Comparison of ENCODE assay signal across 8 cellular contexts in the genomic region with DNA sequence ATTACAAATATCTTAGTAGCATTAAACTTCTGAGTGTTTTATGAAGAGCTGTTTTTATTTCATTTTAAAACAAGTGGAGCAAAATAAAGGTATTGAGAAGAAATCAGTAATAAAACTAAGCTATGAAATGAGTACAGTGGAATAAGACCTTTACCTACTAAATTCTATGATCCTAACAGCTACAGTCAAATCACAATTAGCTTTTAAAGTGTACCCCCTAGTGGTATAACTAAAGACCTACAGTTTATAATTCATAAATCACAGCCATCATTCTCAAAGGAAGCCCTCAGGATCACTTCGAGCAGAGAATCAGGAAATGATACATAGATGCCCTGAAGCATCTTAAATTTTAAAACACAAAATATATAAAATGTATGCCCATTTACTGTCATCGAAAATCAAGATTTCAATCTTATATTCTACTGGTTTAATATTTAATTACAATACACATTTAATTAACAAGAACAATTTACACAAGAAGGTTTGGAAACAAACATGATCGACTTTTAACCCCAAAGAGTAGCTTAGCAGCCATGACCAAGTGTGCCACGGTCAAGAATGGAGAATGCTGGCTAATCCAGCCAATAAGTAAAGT. TPM values are rescaled to one million over a fixed set of nuclear protein-coding genes. Genes with fewer than 3 reads are reported as not detected.
DNase-seq lines count a peak whose midpoint lies in the region; ATAC-seq and TF ChIP-seq lines count a peak whose summit lies in the region.

No MANE protein-coding gene starts in this region.

- H3K9ac ChIP-seq in mammary epithelial cell (ENCODE audit: insufficient read depth, low read length) = no peak overlapping the region

- H3K4me3 ChIP-seq in AG09309 (ENCODE audit: control insufficient read depth, low read depth, low read length) (no peak overlapping the region), mammary epithelial cell (replicated peaks in 1 of 3; ENCODE audit: insufficient read depth in 1 of 3, low read depth in 2 of 3, low read length in 3 of 3) (no peak overlapping the region), right lobe of liver (no peak overlapping the region)

- intact Hi-C loops in mammary epithelial cell (cut with micrococcal nuclease) (loop anchor here (1.0 to 10.0 kb wide), 2 partner anchors 330 to 516 kb away; no protein-coding TSS in a partner anchor), right lobe of liver (cut with DNase I) (no loop called here)

- H3K4me2 ChIP-seq in mammary epithelial cell (ENCODE audit: insufficient read depth, low read depth, low read length) = no peak overlapping the region

- dilution Hi-C loops in mammary epithelial cell (cut with HindIII; ENCODE audit: low sequenced_read_pairs) = no loop called here

- no peak overlapping the region for H2AFZ ChIP-seq in mammary epithelial cell (ENCODE audit: low read depth, low read length)

- WGBS in mammary epithelial cell (ENCODE audit: low coverage, missing lambda C conversion rate) = 49% methylated on average over 4 of the region's 4 CpGs
- WGBS in right lobe of liver (ENCODE audit: insufficient coverage, low coverage, low lambda C conversion rate, missing lambda C conversion rate) = 36% methylated on average over 4 of the region's 4 CpGs

- H4K20me1 ChIP-seq in mammary epithelial cell (ENCODE audit: insufficient read depth, low read length) = no peaks in the 10 kb centered on the region

- H3K36me3 ChIP-seq in mammary epithelial cell (ENCODE audit: insufficient read depth, low read length) (peaks cover 45% of the 10 kb centered on the region), right lobe of liver (peaks cover 0 to 56% (median 14%) of the 10 kb centered on the region in 4 donors)

- CTCF ChIA-PET in mammary epithelial cell (lab: Charles Lee; ENCODE audit: low non-redundant PET) = interaction anchor here (0.6 kb wide), 1 partner anchor 12 kb away, joined by 4 read pairs; no protein-coding TSS in a partner anchor

- in situ Hi-C loops in mammary epithelial cell (cut with MboI; ENCODE audit: low sequenced_read_pairs in 2 of 2) = loop anchor here in 1 of 2 donors (25.0 kb wide), 1 partner anchor 362 kb away; no protein-coding TSS in a partner anchor

- ATAC-seq in GM18502 (IDR thresholded peaks at IDR 0.05; ENCODE audit: poor library complexity, unreplicated experiment) (peak; percentile 84), HG02973 (IDR thresholded peaks at IDR 0.05; ENCODE audit: unreplicated experiment) (peak; percentile 74), right lobe of liver (peak; percentile 87 to 90 (median 88))

- H3K4me1 ChIP-seq in mammary epithelial cell (ENCODE audit: insufficient read depth, low read length) (peaks cover 7% of the 10 kb centered on the region), right lobe of liver (peaks cover 0 to 18% (median 6%) of the 10 kb centered on the region in 4 donors)

- no peak for TF ChIP-seq POLR2A in right lobe of liver (IDR thresholded peaks at IDR 0.05)

- TF ChIP-seq CTCF in AG09309 (IDR thresholded peaks at IDR 0.05; ENCODE audit: control insufficient read depth, insufficient read depth, low read depth, low read length, missing control alignments) = peak; percentile 46
- peak; percentile 59 to 66 for TF ChIP-seq CTCF in mammary epithelial cell (conservative IDR thresholded peaks at IDR 0.05 in 1 of 2, IDR thresholded peaks at IDR 0.05 in 1 of 2; ENCODE audit: extremely low read depth in 1 of 2, insufficient read depth in 1 of 2, low read depth in 1 of 2, low read length in 2 of 2)
- peak; percentile 55 to 75 (median 72) for TF ChIP-seq CTCF in right lobe of liver (IDR thresholded peaks at IDR 0.05)

- H3K27ac ChIP-seq in mammary epithelial cell (ENCODE audit: insufficient read depth, low read depth, low read length) = no peak overlapping the region
- H3K27ac ChIP-seq in right lobe of liver = no peak overlapping the region

- H3K27me3 ChIP-seq in mammary epithelial cell (ENCODE audit: insufficient read depth, low read length) (no peaks in the 10 kb centered on the region), right lobe of liver (no peaks in the 10 kb centered on the region)

- peaks cover 30% of the 10 kb centered on the region for H3K79me2 ChIP-seq in mammary epithelial cell (ENCODE audit: insufficient read depth, low read length)

- no peak for DNase-seq in AG09309 (ENCODE audit: low read depth)
- peak; percentile 34 for DNase-seq in NCI-H2227 (lab: John Stamatoyannopoulos, UW; ENCODE audit: unreplicated experiment)
- peak; percentile 27 for DNase-seq in mammary epithelial cell
- no peak for DNase-seq in right lobe of liver
- no peak for DNase-seq in anterior cingulate cortex (lab: John Stamatoyannopoulos, UW)
- no peak for DNase-seq in stimulated activated CD4-positive, alpha-beta T cell treated with anti-CD3 and anti-CD28 coated beads, Interleukin-15, amount 100 ng/mL, for 24 hours

- BruUV-seq in mammary epithelial cell (replicated peaks; lab: Mats Ljungman, UMichigan) = TSS peak; percentile 2

- H3K9me3 ChIP-seq in mammary epithelial cell (replicated peaks; ENCODE audit: insufficient read depth, low read length) = no peaks in the 10 kb centered on the region
- no peaks in the 10 kb centered on the region for H3K9me3 ChIP-seq in right lobe of liver

RNA-seq across cellular contexts. Expression of a gene that starts 12.3 kb away (rescaled TPM):
- total RNA-seq in mammary epithelial cell (10 to 100 TPM; 47.6 to 76.2 TPM), right lobe of liver (10 to 100 TPM; 18.0 to 65.0 (median 19.3) TPM)
- 51.1 TPM for polyA plus RNA-seq in mammary epithelial cell
- 30.1 TPM for polyA minus RNA-seq in mammary epithelial cell

Comparison
In these comparisons a context has a peak if more than half of its experiments do, and no peak if none do; other contexts are left out.
1. DNase-seq: peak in NCI-H2227 (single experiment) and mammary epithelial cell (single experiment); none in AG09309 (single experiment), right lobe of liver (0 of 3), anterior cingulate cortex (0 of 58) and stimulated activated CD4-positive, alpha-beta T cell treated with anti-CD3 and anti-CD28 coated beads, Interleukin-15, amount 100 ng/mL, for 24 hours (single experiment).
2. Peak in every context shown above with its lines, with median percentiles within 50 percentile points of each other: CTCF ChIP-seq and ATAC-seq.